8 cellular contexts compared by ENCODE assay signal in genomic region chr2:202238234-202239197, GRCh38. TPM values are rescaled to one million over a fixed set of nuclear protein-coding genes. Genes with fewer than 3 reads are reported as not detected.
DNase-seq lines count a peak whose midpoint lies in the region; ATAC-seq and TF ChIP-seq lines count a peak whose summit lies in the region.

Gene SUMO1 (minus strand): TSS chr2:202238597. CDS start chr2:202238451, 146 bp downstream.

- H3K4me1 ChIP-seq in lung (ENCODE audit: control insufficient read depth in 2 of 2, insufficient read depth in 2 of 2, low read length in 2 of 2), result peaks cover 0 to 5% of the 10 kb centered on the region in 2 donors

- peaks cover 0 to 1% of the 10 kb centered on the region in 2 donors for H3K36me3 ChIP-seq in lung (ENCODE audit: control insufficient read depth in 2 of 2, insufficient read depth in 2 of 2, low read length in 2 of 2)

- TF ChIP-seq CTCF in GM20000 (IDR thresholded peaks at IDR 0.05; ENCODE audit: extremely low read depth, missing control alignments) (no peak), lung (IDR thresholded peaks at IDR 0.05; ENCODE audit: control extremely low read depth, extremely low read depth) (no peak)

- H3K27me3 ChIP-seq in lung (ENCODE audit: control insufficient read depth, insufficient read depth), result no peaks in the 10 kb centered on the region

- 3 to 5% methylated on average over 46 to 47 of the region's 54 CpGs for WGBS in lung, 2 donors

- CTCF ChIA-PET in activated CD8-positive, alpha-beta memory T cell treated with anti-CD3 and anti-CD28 coated beads for 36 hours (lab: Charles Lee), result no interaction called here

- peak; percentile 93 for ATAC-seq in lung (ENCODE audit: insufficient read depth, low FRiP score)

- peak; percentile 80 for DNase-seq in CMK (ENCODE audit: low read depth)
- DNase-seq in GM20000 (ENCODE audit: low spot score), result peak; percentile 91
- DNase-seq in HT-29 (ENCODE audit: low spot score), result peak; percentile 91
- DNase-seq in NK-92 treated with Interleukin-12 subunit alpha and Interleukin-12 subunit beta, amount 100 ng/mL, for 24 hours (lab: John Stamatoyannopoulos, UW), result peak; percentile 71
- peak; percentile 84 for DNase-seq in effector CD8-positive, alpha-beta T cell (lab: John Stamatoyannopoulos, UW)
- peak; percentile 93 for DNase-seq in lung (ENCODE audit: low spot score)
- DNase-seq in stimulated activated CD4-positive, alpha-beta T cell treated with anti-CD3 and anti-CD28 coated beads, TNF-alpha, amount 100 ng/mL, for 4 hours (ENCODE audit: low read depth in 3 of 3), result peak; percentile 75 to 85 (median 78)

- H3K9me3 ChIP-seq in lung (ENCODE audit: control insufficient read depth in 2 of 2, insufficient read depth in 1 of 2, low read length in 1 of 2), result no peaks in the 10 kb centered on the region

- peak within 1 kb of the TSS; percentile 96 for H3K4me3 ChIP-seq in lung

- POLR2A ChIA-PET in activated CD8-positive, alpha-beta memory T cell treated with anti-CD3 and anti-CD28 coated beads for 36 hours (lab: Charles Lee), result interaction anchor here (0.5 to 1.6 kb wide), 4 partner anchors 10 to 29 kb away, joined by 7 to 11 read pairs (median 8); no protein-coding TSS in a partner anchor

- H3K27ac ChIP-seq in lung (ENCODE audit: low read depth in 1 of 2, low read length in 1 of 2), result peak within 1 kb of the TSS; percentile 87 to 97

RNA-seq across cellular contexts. Expression of gene SUMO1, which starts in this region (rescaled TPM):
- 67.3 and 69.5 TPM in 2 replicates for total RNA-seq in HT-29 (2014; rRNA removed; shearing (Covaris generic))
- total RNA-seq in activated CD8-positive, alpha-beta memory T cell treated with anti-CD3 and anti-CD28 coated beads for 36 hours, result 100 to 1,000 TPM; 112 to 116 TPM
- 10 to 100 TPM; 59.9 to 99.6 TPM for total RNA-seq in lung
- 100 to 1,000 TPM in 1 of 2 donors, 10 to 100 TPM in 1; 66.7 to 105 TPM for polyA plus RNA-seq in lung

Comparison
In these comparisons a context has a peak if more than half of its experiments do, and no peak if none do; other contexts are left out.
1. Peak in every context shown above with its lines: DNase-seq, ATAC-seq, H3K4me3 ChIP-seq and H3K27ac ChIP-seq.